In the genomic region with DNA sequence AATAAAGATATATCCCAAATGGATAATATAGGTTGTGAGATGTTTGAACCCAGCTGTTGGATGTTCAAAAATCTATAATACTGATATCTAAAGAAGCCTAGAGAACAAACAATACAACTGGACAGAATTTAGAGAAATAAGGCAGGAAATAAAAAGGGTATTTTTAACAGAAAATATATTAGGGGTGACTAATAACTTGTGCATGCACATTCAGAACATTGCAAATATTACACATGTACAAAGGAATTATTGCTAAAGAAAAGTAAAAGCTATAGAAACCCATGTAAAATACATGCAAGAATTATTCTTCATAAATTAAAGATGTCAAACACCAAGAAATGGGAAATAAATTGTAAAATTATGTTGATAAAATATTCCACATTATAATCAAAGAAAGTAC, we compare ENCODE assay signal across 34 cellular contexts. TPM values are rescaled to one million over a fixed set of nuclear protein-coding genes. Genes with fewer than 3 reads are reported as not detected.
"Had no signal": no experiment of that assay in that cellular context is flagged by ENCODE, and none has a peak within 500 bp of the region (broad histone marks: within the 10 kb centered on the region; RNA-seq: fewer than 3 reads in every experiment).

No MANE protein-coding gene starts in this region.

- DNase-seq: dermis blood vessel endothelial cell; effector memory CD4-positive, alpha-beta T cell; foreskin melanocyte; glutamatergic neuron; heart right ventricle; hypothalamus; immature natural killer cell; left cardiac atrium; left lung; mesenchymal stem cell; naive thymus-derived CD8-positive, alpha-beta T cell; nephron progenitor cell; nucleus accumbens; stimulated activated CD4-positive, alpha-beta T cell treated with anti-CD3 and anti-CD28 coated beads, Interleukin-4, amount 100 ng/mL, for 4 hours; stimulated activated naive CD8-positive, alpha-beta T cell treated with anti-CD3 and anti-CD28 coated beads, Interleukin-15, Interleukin-2, amounts not matched to agents 100 U/mL and 50 U/mL, for 24 hours; substantia nigra; testis; tibial artery had no signal

- ATAC-seq: heart right ventricle; left cardiac atrium; left lung; naive thymus-derived CD8-positive, alpha-beta T cell; sciatic nerve; stimulated activated memory B cell treated with anti-CD40 and anti-IgM and Interleukin-4, amounts not matched to agents 10 μg/mL and 1 μg/mL and 100 μg/mL, for 72 hours; stimulated activated naive CD8-positive, alpha-beta T cell treated with anti-CD3 and anti-CD28 coated beads, Interleukin-15, Interleukin-2, amounts not matched to agents 100 U/mL and 50 U/mL, for 24 hours had no signal

- H3K27me3 ChIP-seq: esophagus muscularis mucosa, heart right ventricle, left lung, right atrium auricular region, spleen, testis, tibial artery had no signal

- H3K36me3 ChIP-seq: esophagus muscularis mucosa, heart right ventricle, left lung, prostate gland, right atrium auricular region, spleen, tibial artery had no signal

- H3K4me1 ChIP-seq: esophagus muscularis mucosa, heart right ventricle, left lung, prostate gland, right atrium auricular region, spleen, testis, tibial artery had no signal

- FAIRE-seq: endothelial cell of umbilical vein had no signal

- H3K4me3 ChIP-seq: coronary artery, esophagus muscularis mucosa, heart right ventricle, left lung, prostate gland, right atrium auricular region, spleen, testis, tibial artery had no signal

- H3K9me3 ChIP-seq: esophagus muscularis mucosa, heart right ventricle, prostate gland, right atrium auricular region, testis, tibial artery had no signal

- H3K27ac ChIP-seq: coronary artery, esophagus muscularis mucosa, heart right ventricle, left lung, prostate gland, right atrium auricular region, spleen, testis, tibial artery had no signal

RNA-seq across cellular contexts. Expression of a gene that starts 32.7 kb away (rescaled TPM):
- total RNA-seq: dermis blood vessel endothelial cell; endothelial cell of umbilical vein; epithelial cell of proximal tubule; esophagus muscularis mucosa; fibroblast of lung; kidney epithelial cell; left cardiac atrium; left lung; lung microvascular endothelial cell; myocyte; naive thymus-derived CD8-positive, alpha-beta T cell; osteocyte; prostate gland; right atrium auricular region; sciatic nerve; skeletal muscle tissue; spleen had no signal
- polyA plus RNA-seq: endothelial cell of umbilical vein; fibroblast of lung; heart right ventricle; immature natural killer cell; naive thymus-derived CD8-positive, alpha-beta T cell; spleen; urinary bladder had no signal
